2 cellular contexts compared by ENCODE assay signal in genomic region chr4:8410066-8410600, GRCh38.
TF ChIP-seq lines count a peak whose summit lies in the region.

No MANE protein-coding gene starts in this region.

TF ChIP-seq in HCT116, 20 proteins besides CTCF, POLR2A, EP300 and RAD21:
- TF ChIP-seq FOSL1 (IDR thresholded peaks at IDR 0.05; ENCODE audit: low read depth): 0 out of 2 replicates have a peak, but pooled peaks have one; percentile 5
- TF ChIP-seq ATF3 (IDR thresholded peaks at IDR 0.05): no peak

TF ChIP-seq in H1, 55 proteins besides CTCF, POLR2A, EP300 and RAD21:
- TF ChIP-seq FOSL1 (IDR thresholded peaks at IDR 0.05; ENCODE audit: insufficient read depth, low read depth, low read length): no peak
- no peak for TF ChIP-seq CHD2 (IDR thresholded peaks at IDR 0.05; ENCODE audit: low read length)
- TF ChIP-seq SIRT6 (IDR thresholded peaks at IDR 0.05; ENCODE audit: low read length): no peak
- no peak for TF ChIP-seq KDM4A (IDR thresholded peaks at IDR 0.05; ENCODE audit: low read depth, low read length, severe bottlenecking)
- no peak for TF ChIP-seq TCF12 (IDR thresholded peaks at IDR 0.05; ENCODE audit: low read depth, low read length)
- no peak for TF ChIP-seq RNF2 (IDR thresholded peaks at IDR 0.05; ENCODE audit: borderline replicate concordance, low read depth, low read length, missing control alignments, poor library complexity, severe bottlenecking)
